ENCODE assay signal across 23 cellular contexts in genomic region chr12:14281539-14281938, GRCh38.
"Had no signal": no experiment of that assay in that cellular context is flagged by ENCODE, and none has a peak within 500 bp of the region (broad histone marks: within the 10 kb centered on the region; RNA-seq: fewer than 3 reads in every experiment).

No MANE protein-coding gene starts in this region.

- DNase-seq: activated CD4-positive, alpha-beta T cell treated with anti-CD3 and anti-CD28 coated beads for 48 hours; activated CD4-positive, alpha-beta T cell treated with anti-CD3 and anti-CD28 coated beads, Interleukin-2, amount 50 U/mL, for 4 hours; activated CD8-positive, alpha-beta memory T cell treated with anti-CD3 and anti-CD28 coated beads, Interleukin-2, amount 50 U/mL, for 48 hours; activated CD8-positive, alpha-beta T cell treated with anti-CD3 and anti-CD28 coated beads, Interleukin-2, amount 10 ng/mL, durations not matched to agents 7 days and 5 days; activated naive CD4-positive, alpha-beta T cell; activated T-cell treated with anti-CD3 and anti-CD28 coated beads, Interleukin-2, amount 50 U/mL, for 1 hour; aorta; caudate nucleus; MG63; MV-4-11; NCI-H1092 treated with DMSO at 0.1 percent for 48 hours; NCI-H1417 treated with DMSO at 0.1 percent for 48 hours; NCI-H1694; NCI-H2029 treated with DMSO at 0.1 percent for 48 hours; NCI-H524; RPMI8226; T-helper 1 cell; WERI-Rb-1 had no signal

- H3K27me3 Mint-ChIP-seq: activated naive CD4-positive, alpha-beta T cell treated with anti-CD3 and anti-CD28 coated beads, Interleukin-2, amount 50 U/mL, for 24 hours had no signal

- H3K4me3 Mint-ChIP-seq: activated CD8-positive, alpha-beta T cell treated with anti-CD3 and anti-CD28 coated beads, Interleukin-2, amount 10 ng/mL, durations not matched to agents 7 days and 5 days; activated naive CD4-positive, alpha-beta T cell treated with anti-CD3 and anti-CD28 coated beads, Interleukin-2, amount 50 U/mL, for 24 hours had no signal

- H3K4me1 ChIP-seq: breast epithelium had no signal

- H3K27ac ChIP-seq: breast epithelium, SK-N-MC, WERI-Rb-1 had no signal

- H3K4me3 ChIP-seq: breast epithelium, MG63, SK-N-MC had no signal

- ATAC-seq: activated CD4-positive, CD25-positive, alpha-beta regulatory T cell treated with anti-CD3 and anti-CD28 coated beads, Interleukin-2, amount 50 U/mL, for 24 hours; activated CD8-positive, alpha-beta T cell treated with anti-CD3 and anti-CD28 coated beads, Interleukin-2, amount 10 ng/mL, durations not matched to agents 7 days and 5 days; Right ventricle myocardium inferior had no signal

- H3K9me3 ChIP-seq: breast epithelium, MG63 had no signal

- H3K27me3 ChIP-seq: breast epithelium, MG63 had no signal

- H3K27ac Mint-ChIP-seq: activated CD8-positive, alpha-beta T cell treated with anti-CD3 and anti-CD28 coated beads, Interleukin-2, amount 10 ng/mL, durations not matched to agents 7 days and 5 days; activated naive CD4-positive, alpha-beta T cell treated with anti-CD3 and anti-CD28 coated beads, Interleukin-2, amount 50 U/mL, for 24 hours had no signal

- H3K36me3 ChIP-seq: breast epithelium, MG63, WERI-Rb-1 had no signal

- H3K9me3 Mint-ChIP-seq: activated naive CD4-positive, alpha-beta T cell treated with anti-CD3 and anti-CD28 coated beads, Interleukin-2, amount 50 U/mL, for 24 hours had no signal
